In genomic region chr3:23916152-23916885, GRCh38 we compare ENCODE assay signal across 8 cellular contexts. TPM values are rescaled to one million over a fixed set of nuclear protein-coding genes. Genes with fewer than 3 reads are reported as not detected.
DNase-seq lines count a peak whose midpoint lies in the region; ATAC-seq lines count a peak whose summit lies in the region.

No MANE protein-coding gene starts in this region.

- H3K9me3 ChIP-seq in BLaER1 (no peaks in the 10 kb centered on the region), iPS-18c (ENCODE audit: control insufficient read depth, insufficient read depth, low read length) (no peaks in the 10 kb centered on the region)

- H3K9me3 Mint-ChIP-seq in activated naive CD8-positive, alpha-beta T cell treated with anti-CD3 and anti-CD28 coated beads, Interleukin-2, amount 10 ng/mL, durations not matched to agents 7 days and 5 days, result no peaks in the 10 kb centered on the region
- no peaks in the 10 kb centered on the region for H3K9me3 Mint-ChIP-seq in stimulated activated naive B cell treated with anti-CD40 and anti-IgM and Interleukin-4, amounts not matched to agents 10 μg/mL and 1 μg/mL and 100 μg/mL, for 72 hours

- H3K4me1 ChIP-seq in BLaER1, result peaks cover 48% of the 10 kb centered on the region

- H3K27ac ChIP-seq in BLaER1, result peak overlapping the region; percentile 98

- H3K27me3 ChIP-seq in BLaER1, result peaks cover 18% of the 10 kb centered on the region

- H3K36me3 ChIP-seq in BLaER1, result peaks cover 36% of the 10 kb centered on the region

- H3K4me3 ChIP-seq in BLaER1, result peak overlapping the region; percentile 93
- H3K4me3 ChIP-seq in iPS-18c (ENCODE audit: insufficient read depth, low read depth, low read length), result peak overlapping the region; percentile 89

- peak; percentile 41 for ATAC-seq in GM19372 (IDR thresholded peaks at IDR 0.05; ENCODE audit: low read depth, unreplicated experiment)
- peak; percentile 44 for ATAC-seq in HG03342 (IDR thresholded peaks at IDR 0.05; ENCODE audit: unreplicated experiment)
- peak; percentile 44 for ATAC-seq in activated naive CD8-positive, alpha-beta T cell treated with anti-CD3 and anti-CD28 coated beads, Interleukin-2, amount 10 ng/mL, durations not matched to agents 7 days and 5 days (ENCODE audit: low read depth)
- ATAC-seq in stimulated activated naive B cell treated with anti-CD40 and anti-IgM and Interleukin-4, amounts not matched to agents 10 μg/mL and 1 μg/mL and 100 μg/mL, for 72 hours (replicated peaks), result peak; percentile 52 to 56

- H3K4me3 Mint-ChIP-seq in activated naive CD8-positive, alpha-beta T cell treated with anti-CD3 and anti-CD28 coated beads, Interleukin-2, amount 10 ng/mL, durations not matched to agents 7 days and 5 days, result peak overlapping the region; percentile 87
- peak overlapping the region; percentile 96 to 99 for H3K4me3 Mint-ChIP-seq in stimulated activated naive B cell treated with anti-CD40 and anti-IgM and Interleukin-4, amounts not matched to agents 10 μg/mL and 1 μg/mL and 100 μg/mL, for 72 hours

- peaks cover 66% of the 10 kb centered on the region for H4K20me1 ChIP-seq in BLaER1

- H3K27ac Mint-ChIP-seq in activated naive CD8-positive, alpha-beta T cell treated with anti-CD3 and anti-CD28 coated beads, Interleukin-2, amount 10 ng/mL, durations not matched to agents 7 days and 5 days, result peak overlapping the region; percentile 97
- H3K27ac Mint-ChIP-seq in stimulated activated naive B cell treated with anti-CD40 and anti-IgM and Interleukin-4, amounts not matched to agents 10 μg/mL and 1 μg/mL and 100 μg/mL, for 72 hours, result peak overlapping the region; percentile 100

- DNase-seq in activated naive CD8-positive, alpha-beta T cell treated with anti-CD3 and anti-CD28 coated beads, Interleukin-2, amount 10 ng/mL, durations not matched to agents 7 days and 5 days, result no peak
- no peak for DNase-seq in stimulated activated naive B cell treated with anti-CD40 and anti-IgM and Interleukin-4, amounts not matched to agents 10 μg/mL and 1 μg/mL and 100 μg/mL, for 72 hours
- DNase-seq in NCI-H146 (lab: John Stamatoyannopoulos, UW), result no peak
- DNase-seq in NCI-H226, result no peak

- H3K27me3 Mint-ChIP-seq in activated naive CD8-positive, alpha-beta T cell treated with anti-CD3 and anti-CD28 coated beads, Interleukin-2, amount 10 ng/mL, durations not matched to agents 7 days and 5 days, result no peaks in the 10 kb centered on the region
- H3K27me3 Mint-ChIP-seq in stimulated activated naive B cell treated with anti-CD40 and anti-IgM and Interleukin-4, amounts not matched to agents 10 μg/mL and 1 μg/mL and 100 μg/mL, for 72 hours, result peaks cover 0 to 4% of the 10 kb centered on the region in 2 donors

- peaks cover 35% of the 10 kb centered on the region for H3K4me1 Mint-ChIP-seq in activated naive CD8-positive, alpha-beta T cell treated with anti-CD3 and anti-CD28 coated beads, Interleukin-2, amount 10 ng/mL, durations not matched to agents 7 days and 5 days
- H3K4me1 Mint-ChIP-seq in stimulated activated naive B cell treated with anti-CD40 and anti-IgM and Interleukin-4, amounts not matched to agents 10 μg/mL and 1 μg/mL and 100 μg/mL, for 72 hours, result peaks cover 25 to 57% of the 10 kb centered on the region in 2 donors

- peak overlapping the region; percentile 93 for H3K4me2 ChIP-seq in BLaER1

- peaks cover 32% of the 10 kb centered on the region for H3K36me3 Mint-ChIP-seq in activated naive CD8-positive, alpha-beta T cell treated with anti-CD3 and anti-CD28 coated beads, Interleukin-2, amount 10 ng/mL, durations not matched to agents 7 days and 5 days
- peaks cover 35 to 42% of the 10 kb centered on the region in 2 donors for H3K36me3 Mint-ChIP-seq in stimulated activated naive B cell treated with anti-CD40 and anti-IgM and Interleukin-4, amounts not matched to agents 10 μg/mL and 1 μg/mL and 100 μg/mL, for 72 hours

- POLR2A ChIA-PET in activated naive CD8-positive, alpha-beta T cell treated with anti-CD3 and anti-CD28 coated beads, Interleukin-2, amount 10 ng/mL, durations not matched to agents 7 days and 5 days (lab: Charles Lee), result interaction anchor here (0.6 to 3.3 kb wide), 26 partner anchors 10 to 1867 kb away, joined by 3 to 45 read pairs (median 6); partner anchors contain the start of gene NGLY1

- peak overlapping the region; percentile 99 for H3K9ac ChIP-seq in BLaER1

RNA-seq across cellular contexts. Expression of gene NKIRAS1, which starts 0.5 kb away (rescaled TPM):
- 1 to 10 TPM; 3.8 to 4.9 TPM for total RNA-seq in activated naive CD8-positive, alpha-beta T cell treated with anti-CD3 and anti-CD28 coated beads, Interleukin-2, amount 10 ng/mL, durations not matched to agents 7 days and 5 days

RNA-seq across cellular contexts. Expression of gene RPL15, which starts 0.6 kb away (rescaled TPM):
- total RNA-seq in activated naive CD8-positive, alpha-beta T cell treated with anti-CD3 and anti-CD28 coated beads, Interleukin-2, amount 10 ng/mL, durations not matched to agents 7 days and 5 days, result 1,000 to 10,000 TPM; 1,577 to 1,648 TPM

RNA-seq across cellular contexts. Expression of gene NR1D2, which starts 28.8 kb away (rescaled TPM):
- 10 to 100 TPM; 20.2 TPM for total RNA-seq in activated naive CD8-positive, alpha-beta T cell treated with anti-CD3 and anti-CD28 coated beads, Interleukin-2, amount 10 ng/mL, durations not matched to agents 7 days and 5 days
